In genomic region chr13:44921478-44921877, GRCh38 we compare ENCODE assay signal across 1 cellular context.
TF ChIP-seq lines count a peak whose summit lies in the region.

No MANE protein-coding gene starts in this region.

TF ChIP-seq in IMR-90, 13 proteins besides CTCF, POLR2A, EP300 and RAD21 (continued from another document):
- no peak for TF ChIP-seq USF2 (IDR thresholded peaks at IDR 0.05; ENCODE audit: low read depth, low read length)
- no peak for TF ChIP-seq RCOR1 (IDR thresholded peaks at IDR 0.05; ENCODE audit: insufficient replicate concordance, low read length)
- no peak for TF ChIP-seq BHLHE40 (IDR thresholded peaks at IDR 0.05; ENCODE audit: low read depth, low read length)
- TF ChIP-seq MXI1 (IDR thresholded peaks at IDR 0.05; ENCODE audit: borderline replicate concordance, low read depth, low read length) = no peak
- TF ChIP-seq MAZ (IDR thresholded peaks at IDR 0.05; ENCODE audit: borderline replicate concordance, low read depth, low read length) = no peak
